ENCODE assay signal across 20 cellular contexts in the genomic region with DNA sequence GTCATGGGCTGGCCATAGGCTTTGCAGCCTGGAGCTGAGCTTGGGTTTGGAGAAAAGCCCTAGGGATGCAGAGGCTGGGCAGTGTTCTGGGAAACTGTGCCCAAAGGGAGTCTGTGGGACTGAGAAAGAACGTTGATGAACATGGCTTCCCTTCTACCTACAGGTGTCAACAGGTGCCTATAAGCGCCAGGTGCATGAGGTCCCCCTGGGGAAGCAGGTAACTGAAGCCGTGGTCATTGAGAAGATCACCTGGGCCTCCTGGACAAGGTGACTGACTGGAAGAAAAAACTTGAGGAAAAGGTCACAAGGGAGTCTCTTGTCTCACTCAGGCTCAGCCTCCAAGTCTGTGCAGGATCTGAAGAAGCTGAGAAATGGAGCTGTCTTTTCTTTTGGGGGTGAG.
DNase-seq lines count a peak whose midpoint lies in the region; ATAC-seq and TF ChIP-seq lines count a peak whose summit lies in the region.
"Had no signal": no experiment of that assay in that cellular context is flagged by ENCODE, and none has a peak within 500 bp of the region (broad histone marks: within the 10 kb centered on the region; RNA-seq: fewer than 3 reads in every experiment).

No MANE protein-coding gene starts in this region.

- H3K4me2 ChIP-seq in mesendoderm (ENCODE audit: low read length): no peak overlapping the region

- no CpG with 5 or more reads among the region's 3 CpGs for WGBS in mesendoderm (ENCODE audit: extremely low coverage, insufficient coverage, low lambda C conversion rate)

- H2AK5ac ChIP-seq in mesendoderm (ENCODE audit: low read length): no peak overlapping the region

- CTCF ChIA-PET in HEK293 (lab: Yijun Ruan, JAX): no interaction called here

- TF ChIP-seq CTCF in HEK293 (tag by site-specific recombination; IDR thresholded peaks at IDR 0.05): no peak

- H3K18ac ChIP-seq in mesendoderm (ENCODE audit: low read length): no peak overlapping the region

- peaks cover 0 to 29% of the 10 kb centered on the region in 2 experiments; a peak in 1 of 3 replicates for H3K36me3 ChIP-seq in HEK293 (ENCODE audit: control insufficient read depth in 2 of 2, insufficient read depth in 1 of 2, low read length in 2 of 2)
- peaks cover 1% of the 10 kb centered on the region for H3K36me3 ChIP-seq in mesendoderm (ENCODE audit: control insufficient read depth, insufficient read depth, low read length)
- H3K36me3 ChIP-seq: ovary had no signal

- no peak for ATAC-seq in GM19035 (IDR thresholded peaks at IDR 0.05; ENCODE audit: unreplicated experiment)
- ATAC-seq in HG03108 (IDR thresholded peaks at IDR 0.05; ENCODE audit: unreplicated experiment): no peak
- ATAC-seq: HCT116, sciatic nerve had no signal

- H2BK15ac ChIP-seq in mesendoderm (replicated peaks; ENCODE audit: low read depth): no peak overlapping the region

- H3K4me1 ChIP-seq in HEK293 (ENCODE audit: control insufficient read depth, insufficient read depth, low read length): no peaks in the 10 kb centered on the region
- peaks cover 12% of the 10 kb centered on the region for H3K4me1 ChIP-seq in mesendoderm (ENCODE audit: control insufficient read depth, low read depth, low read length)
- H3K4me1 ChIP-seq: colonic mucosa had no signal

- no peak overlapping the region for H4K5ac ChIP-seq in mesendoderm (ENCODE audit: low read length)

- peak; percentile 45 for DNase-seq in NCI-H146 (lab: John Stamatoyannopoulos, UW)
- DNase-seq in NCI-H146 treated with DMSO at 0.1 percent for 48 hours (lab: John Stamatoyannopoulos, UW; ENCODE audit: unreplicated experiment): no peak
- no peak for DNase-seq in mesendoderm
- no peak for DNase-seq in germinal center (ENCODE audit: low spot score)
- DNase-seq: activated CD4-positive, alpha-beta T cell treated with anti-CD3 and anti-CD28 coated beads for 1 hour; activated naive CD8-positive, alpha-beta T cell treated with anti-CD3 and anti-CD28 coated beads for 36 hours; colonic mucosa; IMR-90; kidney; naive B cell; NCI-H1436; NCI-H748 treated with DMSO at 0.1 percent for 48 hours; ovary had no signal

- no peak overlapping the region for H2BK5ac ChIP-seq in mesendoderm (ENCODE audit: low read length)

- peaks cover 1% of the 10 kb centered on the region for H3K79me1 ChIP-seq in mesendoderm (ENCODE audit: low read length)

- no peak overlapping the region for H2BK120ac ChIP-seq in mesendoderm (ENCODE audit: low read depth, low read length)

- no peaks in the 10 kb centered on the region for H3K79me2 ChIP-seq in mesendoderm (ENCODE audit: control insufficient read depth, insufficient read depth, low read length)

- no peak overlapping the region for H3K4ac ChIP-seq in mesendoderm (ENCODE audit: low read depth, low read length)

- no peak overlapping the region for H3K56ac ChIP-seq in mesendoderm (ENCODE audit: low read length)

- no peak overlapping the region for H3K23ac ChIP-seq in mesendoderm (ENCODE audit: low read length)

- H4K8ac ChIP-seq in mesendoderm (ENCODE audit: low read depth, low read length): no peak overlapping the region

- H3K9me3 ChIP-seq in HEK293 (ENCODE audit: control insufficient read depth, insufficient read depth, low read depth, low read length): no peaks in the 10 kb centered on the region
- H3K9me3 ChIP-seq: colonic mucosa, ovary, thoracic aorta had no signal

- no peak overlapping the region for H3K9ac ChIP-seq in mesendoderm (ENCODE audit: low read length)

- POLR2A ChIA-PET in HEK293 (lab: Yijun Ruan, JAX): interaction anchor here (1.2 kb wide), 2 partner anchors 10 to 121 kb away, joined by 3 read pairs; no protein-coding TSS in a partner anchor

- H3K4me3 ChIP-seq in HEK293 (ENCODE audit: low read depth, low read length) (no peak overlapping the region), mesendoderm (ENCODE audit: low read length) (no peak overlapping the region)
- H3K4me3 ChIP-seq: colonic mucosa, ovary, thoracic aorta had no signal

- H3K27ac ChIP-seq in HEK293 (ENCODE audit: extremely low read depth, low read depth, low read length): no peak overlapping the region
- peak overlapping the region; percentile 70 for H3K27ac ChIP-seq in angular gyrus (ENCODE audit: low read depth, low read length)
- H3K27ac ChIP-seq in mesendoderm (ENCODE audit: low read depth, low read length): peak overlapping the region; percentile 40
- H3K27ac ChIP-seq: ovary, thoracic aorta had no signal

- H3K27me3 ChIP-seq in mesendoderm (ENCODE audit: insufficient read depth, low read length, poor library complexity): no peaks in the 10 kb centered on the region
- H3K27me3 ChIP-seq: colonic mucosa, ovary had no signal

TF ChIP-seq in HEK293, 187 proteins besides CTCF, POLR2A, EP300 and RAD21:
- TF ChIP-seq FEZF1 (tag by site-specific recombination; IDR thresholded peaks at IDR 0.05) (no peak), SCRT1 (tag by site-specific recombination; IDR thresholded peaks at IDR 0.05; ENCODE audit: borderline replicate concordance) (peak; percentile 71; the same call in 1 of the 2 replicates), SCRT2 (tag by site-specific recombination; IDR thresholded peaks at IDR 0.05) (peak; percentile 83)
